Comparison of ENCODE assay signal across 8 cellular contexts in the genomic region with DNA sequence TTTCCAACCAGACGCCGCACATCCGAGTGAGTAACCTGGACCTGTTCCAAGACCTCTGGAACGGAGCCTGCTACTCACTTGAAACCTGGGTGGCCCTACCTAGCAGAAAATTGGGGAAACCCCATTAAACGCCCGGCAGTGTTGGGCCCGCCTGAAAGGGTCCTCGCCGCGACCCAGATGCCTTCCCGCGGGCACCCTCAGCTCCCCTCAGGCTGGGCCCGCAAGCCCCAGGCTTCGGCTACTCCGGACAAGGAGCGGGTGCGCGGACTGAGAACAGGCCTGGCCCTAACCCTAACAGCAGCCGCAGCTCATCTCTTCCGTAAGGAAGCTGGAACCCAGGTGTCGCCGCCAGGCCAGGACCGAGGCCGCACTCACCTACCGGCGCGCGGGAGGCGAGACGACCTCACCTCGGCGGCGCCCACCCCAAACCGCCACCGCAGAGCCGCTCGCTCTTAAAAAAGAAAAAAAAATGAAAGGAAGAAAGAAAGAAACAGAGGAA. TPM values are rescaled to one million over a fixed set of nuclear protein-coding genes. Genes with fewer than 3 reads are reported as not detected.
A peak's percentile ranks its signal among the peaks of the same experiment; 100 is the strongest.
DNase-seq lines count a peak whose midpoint lies in the region; ATAC-seq and TF ChIP-seq lines count a peak whose summit lies in the region.

No MANE protein-coding gene starts in this region.

- H3K4me3 ChIP-seq in HL-60 (replicated peaks; ENCODE audit: insufficient read depth, low read length): peak overlapping the region; percentile 96

- H3K4me1 Mint-ChIP-seq in activated T-helper 17 cell treated with anti-CD3 and anti-CD28 coated beads, Interleukin-2, amount 50 U/mL, for 72 hours: peaks cover 21% of the 10 kb centered on the region

- H3K27ac Mint-ChIP-seq in activated T-helper 17 cell treated with anti-CD3 and anti-CD28 coated beads, Interleukin-2, amount 50 U/mL, for 72 hours: peak overlapping the region; percentile 95

- H3K4me3 Mint-ChIP-seq in activated T-helper 17 cell treated with anti-CD3 and anti-CD28 coated beads, Interleukin-2, amount 50 U/mL, for 72 hours: peak overlapping the region; percentile 97

- H3K27me3 Mint-ChIP-seq in activated T-helper 17 cell treated with anti-CD3 and anti-CD28 coated beads, Interleukin-2, amount 50 U/mL, for 72 hours: no peaks in the 10 kb centered on the region

- DNase-seq in NK-92 treated with Interleukin-12 subunit alpha and Interleukin-12 subunit beta, amount 100 ng/mL, for 24 hours (lab: John Stamatoyannopoulos, UW): peak; percentile 49
- DNase-seq in NK-92 (lab: John Stamatoyannopoulos, UW; ENCODE audit: unreplicated experiment) (no peak), HL-60 (ENCODE audit: low read depth in 1 of 2, low spot score in 1 of 2) (peak; percentile 20 to 50), germinal center (ENCODE audit: low spot score) (peak; percentile 65), nucleus accumbens (lab: John Stamatoyannopoulos, UW) (peak in 37 of 56 donors; percentile 29 to 82 (median 63)), T1000 (lab: John Stamatoyannopoulos, UW) (no peak)

- TF ChIP-seq CTCF in HL-60 (IDR thresholded peaks at IDR 0.05; ENCODE audit: insufficient read depth, low read length): no peak

- H3K27me3 ChIP-seq in HL-60 (ENCODE audit: insufficient read depth, poor library complexity, severe bottlenecking): no peaks in the 10 kb centered on the region

- peak; percentile 28 for ATAC-seq in GM21423 (IDR thresholded peaks at IDR 0.05; ENCODE audit: unreplicated experiment)
- peak; percentile 20 for ATAC-seq in activated T-helper 17 cell treated with anti-CD3 and anti-CD28 coated beads, Interleukin-2, amount 50 U/mL, for 72 hours (replicated peaks)

- peaks cover 27% of the 10 kb centered on the region for H3K36me3 Mint-ChIP-seq in activated T-helper 17 cell treated with anti-CD3 and anti-CD28 coated beads, Interleukin-2, amount 50 U/mL, for 72 hours (ENCODE audit: low read depth)

- H3K9me3 Mint-ChIP-seq in activated T-helper 17 cell treated with anti-CD3 and anti-CD28 coated beads, Interleukin-2, amount 50 U/mL, for 72 hours: no peaks in the 10 kb centered on the region

- H3K27ac ChIP-seq in HL-60 (replicated peaks): peak overlapping the region; percentile 93

RNA-seq across cellular contexts. Expression of gene PSME3IP1, which starts 0.3 kb away (rescaled TPM):
- 100 to 1,000 TPM in 1 of 2 donors, 10 to 100 TPM in 1; 79.0 to 103 TPM for total RNA-seq in activated T-helper 17 cell treated with anti-CD3 and anti-CD28 coated beads, Interleukin-2, amount 50 U/mL, for 72 hours

RNA-seq across cellular contexts. Expression of gene RSPRY1, which starts 0.6 kb away (rescaled TPM):
- total RNA-seq in activated T-helper 17 cell treated with anti-CD3 and anti-CD28 coated beads, Interleukin-2, amount 50 U/mL, for 72 hours: 10 to 100 TPM; 34.1 to 37.4 TPM

RNA-seq across cellular contexts. Expression of gene ARL2BP, which starts 59.6 kb away (rescaled TPM):
- total RNA-seq in activated T-helper 17 cell treated with anti-CD3 and anti-CD28 coated beads, Interleukin-2, amount 50 U/mL, for 72 hours: 10 to 100 TPM; 17.0 to 23.5 TPM

Comparison
In these comparisons a context has a peak if more than half of its experiments do, and no peak if none do; other contexts are left out.
1. DNase-seq: peak in NK-92 treated with Interleukin-12 subunit alpha and Interleukin-12 subunit beta, amount 100 ng/mL, for 24 hours (single experiment), HL-60 (2 of 2), germinal center (single experiment) and nucleus accumbens (37 of 56); none in NK-92 (single experiment) and T1000 (single experiment).